ENCODE assay signal across 16 cellular contexts in genomic region chr19:55299991-55300390, GRCh38. TPM values are rescaled to one million over a fixed set of nuclear protein-coding genes. Genes with fewer than 3 reads are reported as not detected.
DNase-seq lines count a peak whose midpoint lies in the region; ATAC-seq and TF ChIP-seq lines count a peak whose summit lies in the region.
"Had no signal": no experiment of that assay in that cellular context is flagged by ENCODE, and none has a peak within 500 bp of the region (broad histone marks: within the 10 kb centered on the region; RNA-seq: fewer than 3 reads in every experiment).

No MANE protein-coding gene starts in this region.

- H3K9me3 ChIP-seq in OCI-LY1 (ENCODE audit: low read length) (no peaks in the 10 kb centered on the region), neuronal stem cell (replicated peaks in 1 of 2; ENCODE audit: control insufficient read depth in 2 of 2, insufficient read depth in 1 of 2, low read depth in 1 of 2, low read length in 2 of 2) (peaks cover 0 to 2% of the 10 kb centered on the region in 2 donors)
- H3K9me3 ChIP-seq: A549, BE2C, Caco-2 had no signal

- H3K9me2 ChIP-seq in OCI-LY1 (ENCODE audit: low read depth, low read length): no peaks in the 10 kb centered on the region

- H3K14ac ChIP-seq in neuronal stem cell (ENCODE audit: low read length): no peak overlapping the region

- intact Hi-C loops in dorsolateral prefrontal cortex (cut with DNase I): loop anchor here (2.0 to 10.0 kb wide), 5 partner anchors 41 to 155 kb away; partner anchors contain the start of gene TMEM238 (in 1 of the 2)

- H2AK5ac ChIP-seq in neuronal stem cell (ENCODE audit: low read depth, low read length): no peak overlapping the region

- no peak overlapping the region for H2BK120ac ChIP-seq in neuronal stem cell (ENCODE audit: low read depth, low read length)

- DNase-seq in dorsolateral prefrontal cortex (no peak), neuronal stem cell (ENCODE audit: low spot score) (no peak), Kasumi-1 (lab: John Stamatoyannopoulos, UW) (no peak)
- no peak for DNase-seq in stimulated activated naive CD4-positive, alpha-beta T cell (lab: John Stamatoyannopoulos, UW)
- DNase-seq: BE2C; Caco-2; CD8-positive, alpha-beta T cell; DMS53; GF-D8; HCEC 1CT had no signal

- H3K4me2 ChIP-seq in OCI-LY1 (ENCODE audit: low read length) (no peak overlapping the region), neuronal stem cell (ENCODE audit: insufficient read depth, low read length, poor library complexity, severe bottlenecking) (no peak overlapping the region)
- H3K4me2 ChIP-seq: A549 had no signal

- H4K91ac ChIP-seq in neuronal stem cell (ENCODE audit: low read depth, low read length, poor library complexity): no peak overlapping the region

- H3K4me1 ChIP-seq in OCI-LY1 (ENCODE audit: insufficient read depth, low read length, severe bottlenecking) (peaks cover 28% of the 10 kb centered on the region), neuronal stem cell (ENCODE audit: control insufficient read depth in 2 of 2, insufficient read depth in 1 of 2, low read depth in 1 of 2, low read length in 2 of 2) (peaks cover 13 to 14% of the 10 kb centered on the region in 2 donors)
- H3K4me1 ChIP-seq: BE2C had no signal

- no peak overlapping the region for H2BK5ac ChIP-seq in neuronal stem cell (ENCODE audit: low read length)

- H4K8ac ChIP-seq in neuronal stem cell (ENCODE audit: low read depth, low read length): no peak overlapping the region

- peak overlapping the region; percentile 34 for H3K27ac ChIP-seq in OCI-LY1 (ENCODE audit: low read depth, low read length, poor library complexity, severe bottlenecking)
- H3K27ac ChIP-seq in dorsolateral prefrontal cortex: peak overlapping the region in 53 of 59 donors; percentile 5 to 92 (median 81)
- H3K27ac ChIP-seq in neuronal stem cell (replicated peaks; ENCODE audit: low read length): no peak overlapping the region
- H3K27ac ChIP-seq: A549 had no signal

- no peaks in the 10 kb centered on the region for H3K79me1 ChIP-seq in neuronal stem cell (ENCODE audit: low read depth, low read length)

- H3K4ac ChIP-seq in neuronal stem cell (ENCODE audit: low read length): no peak overlapping the region

- H3K9ac ChIP-seq in OCI-LY1 (ENCODE audit: low read length): no peak overlapping the region
- H3K9ac ChIP-seq in neuronal stem cell (ENCODE audit: low read depth, low read length, poor library complexity): peak overlapping the region; percentile 47

- no peaks in the 10 kb centered on the region for H3K79me2 ChIP-seq in OCI-LY1 (ENCODE audit: insufficient read depth, low read length)

- H3F3A ChIP-seq in OCI-LY1 (ENCODE audit: insufficient read depth, low read length): no peaks in the 10 kb centered on the region

- H2BK12ac ChIP-seq in neuronal stem cell (ENCODE audit: low read length): no peak overlapping the region

- H3K23ac ChIP-seq in neuronal stem cell (ENCODE audit: low read depth, low read length, poor library complexity): no peak overlapping the region

- no peak for ATAC-seq in GM19395 (IDR thresholded peaks at IDR 0.05; ENCODE audit: unreplicated experiment)
- ATAC-seq: A549; CD8-positive, alpha-beta T cell had no signal

- no peaks in the 10 kb centered on the region for H3K36me3 ChIP-seq in OCI-LY1 (ENCODE audit: insufficient read depth, low read length)
- peaks cover 38 to 65% of the 10 kb centered on the region in 2 donors for H3K36me3 ChIP-seq in neuronal stem cell (replicated peaks in 1 of 2; ENCODE audit: control insufficient read depth in 2 of 2, insufficient read depth in 2 of 2, low read length in 2 of 2)

- H4K20me1 ChIP-seq in OCI-LY1 (ENCODE audit: insufficient read depth, low read length): no peaks in the 10 kb centered on the region

- no peak overlapping the region for H2BK15ac ChIP-seq in neuronal stem cell (ENCODE audit: low read length)

- H3K18ac ChIP-seq in neuronal stem cell (ENCODE audit: low read length): no peak overlapping the region

- TF ChIP-seq CTCF in OCI-LY1 (IDR thresholded peaks at IDR 0.05; ENCODE audit: low read length) (no peak), dorsolateral prefrontal cortex (IDR thresholded peaks at IDR 0.05 in 54 of 56, conservative IDR thresholded peaks at IDR 0.05 in 2 of 56; ENCODE audit: low read depth in 1 of 56, partially characterized antibody in 56 of 56) (no peak)

- H2AFZ ChIP-seq in OCI-LY1 (ENCODE audit: low read length) (no peak overlapping the region), neuronal stem cell (ENCODE audit: low read length) (no peak overlapping the region)

- H3K4me3 ChIP-seq in OCI-LY1 (ENCODE audit: low read depth, low read length, poor library complexity, severe bottlenecking): no peak overlapping the region
- no peak overlapping the region for H3K4me3 ChIP-seq in dorsolateral prefrontal cortex
- peak overlapping the region in 1 of 2 donors; percentile 3 for H3K4me3 ChIP-seq in neuronal stem cell (ENCODE audit: low read length in 2 of 2)
- H3K4me3 ChIP-seq: A549 had no signal

- no peaks in the 10 kb centered on the region for H3K27me3 ChIP-seq in OCI-LY1 (ENCODE audit: insufficient read depth, low read length)
- H3K27me3 ChIP-seq in dorsolateral prefrontal cortex: no peaks in the 10 kb centered on the region
- H3K27me3 ChIP-seq in neuronal stem cell (ENCODE audit: control insufficient read depth in 3 of 3, insufficient read depth in 3 of 3, low read depth in 1 of 3, low read length in 3 of 3): no peaks in the 10 kb centered on the region
- H3K27me3 ChIP-seq: BE2C had no signal

- WGBS in neuronal stem cell (ENCODE audit: extremely low coverage in 2 of 2, insufficient read length in 2 of 2, insufficient replicate concordance in 1 of 2), 2 donors: no CpG with 5 or more reads among the region's 10 CpGs

RNA-seq across cellular contexts. Expression of gene BRSK1, which starts 16.2 kb away (rescaled TPM):
- total RNA-seq in dorsolateral prefrontal cortex: 100 to 1,000 TPM; 186 to 446 (median 306) TPM
- polyA plus RNA-seq in neuronal stem cell (2013, experiment 1 of 2): 30.5 TPM
- polyA plus RNA-seq in neuronal stem cell (2013, experiment 2 of 2): 31.6 TPM
- polyA plus RNA-seq: CD14-positive monocyte had no signal

RNA-seq across cellular contexts. Expression of gene HSPBP1, which starts 20.1 kb away (rescaled TPM):
- total RNA-seq in dorsolateral prefrontal cortex: 10 to 100 TPM; 32.1 to 75.7 (median 48.3) TPM
- polyA plus RNA-seq in neuronal stem cell (2013, experiment 1 of 2): 32.8 TPM
- polyA plus RNA-seq in neuronal stem cell (2013, experiment 2 of 2): 30.1 TPM

RNA-seq across cellular contexts. Expression of gene TMEM150B, which starts 25.1 kb away (rescaled TPM):
- 1 to 10 TPM in 22 of 120 experiments, under 1 TPM in 21, not detected in 77; 0.36 to 4.6 (median 1.0) TPM for total RNA-seq in dorsolateral prefrontal cortex
- polyA plus RNA-seq in neuronal stem cell (2013, experiment 1 of 2): not detected
- polyA plus RNA-seq in neuronal stem cell (2013, experiment 2 of 2): 0.04 TPM
- total RNA-seq: CD8-positive, alpha-beta T cell; H4 had no signal
- polyA plus RNA-seq: AG04450 had no signal

RNA-seq across cellular contexts. Expression of gene KMT5C, which starts 39.7 kb away (rescaled TPM):
- 10 to 100 TPM in 119 of 120 experiments, 1 to 10 TPM in 1; 9.5 to 44.0 (median 20.0) TPM for total RNA-seq in dorsolateral prefrontal cortex
- polyA plus RNA-seq in neuronal stem cell (2013, experiment 1 of 2): 46.5 TPM
- polyA plus RNA-seq in neuronal stem cell (2013, experiment 2 of 2): 47.0 TPM

RNA-seq across cellular contexts. Expression of gene PPP6R1, which starts 41.2 kb away (rescaled TPM):
- 100 to 1,000 TPM in 40 of 120 experiments, 10 to 100 TPM in 80; 67.4 to 169 (median 95.4) TPM for total RNA-seq in dorsolateral prefrontal cortex
- 33.0 TPM for polyA plus RNA-seq in neuronal stem cell (2013, experiment 1 of 2)
- polyA plus RNA-seq in neuronal stem cell (2013, experiment 2 of 2): 32.6 TPM
